ENCODE assay signal across 2 cellular contexts in genomic region chr15:43198556-43198955, GRCh38. TPM values are rescaled to one million over a fixed set of nuclear protein-coding genes. Genes with fewer than 3 reads are reported as not detected.
"Had no signal": no experiment of that assay in that cellular context is flagged by ENCODE, and none has a peak within 500 bp of the region (broad histone marks: within the 10 kb centered on the region; RNA-seq: fewer than 3 reads in every experiment).

No MANE protein-coding gene starts in this region.

RNA-seq across cellular contexts. Expression of gene EPB42, which starts 22.3 kb away (rescaled TPM):
- total RNA-seq: G401, GM12878 had no signal
- polyA plus RNA-seq: GM12878 had no signal
